ENCODE assay signal across 8 cellular contexts in genomic region chr17:41812176-41813038, GRCh38. TPM values are rescaled to one million over a fixed set of nuclear protein-coding genes. Genes with fewer than 3 reads are reported as not detected.
A peak's percentile ranks its signal among the peaks of the same experiment; 100 is the strongest.
DNase-seq lines count a peak whose midpoint lies in the region; ATAC-seq and TF ChIP-seq lines count a peak whose summit lies in the region.

FKBP10 (plus strand) TSS chr17:41813004; CDS start chr17:41813035, 31 bp downstream.

- H3K4me3 Mint-ChIP-seq in activated CD8-positive, alpha-beta T cell treated with anti-CD3 and anti-CD28 coated beads for 36 hours: peak within 1 kb of the TSS; percentile 79
- peak within 1 kb of the TSS; percentile 95 for H3K4me3 Mint-ChIP-seq in endothelial cell (ENCODE audit: unreplicated experiment)
- H3K4me3 Mint-ChIP-seq in stimulated activated effector memory CD8-positive, alpha-beta T cell treated with anti-CD3 and anti-CD28 coated beads, Interleukin-12 subunit alpha, Interleukin-12 subunit beta, amount 100 ng/mL, for 72 hours: peak within 1 kb of the TSS; percentile 91

- POLR2A ChIA-PET in activated CD8-positive, alpha-beta T cell treated with anti-CD3 and anti-CD28 coated beads for 36 hours (lab: Charles Lee): interaction anchor here (0.7 to 1.7 kb wide), 6 partner anchors 17 to 159 kb away, joined by 3 to 5 read pairs (median 4); partner anchors contain the start of gene NT5C3B

- H3K36me3 Mint-ChIP-seq in activated CD8-positive, alpha-beta T cell treated with anti-CD3 and anti-CD28 coated beads for 36 hours (ENCODE audit: low read depth): peaks cover 3% of the 10 kb centered on the region
- peaks cover 10% of the 10 kb centered on the region for H3K36me3 Mint-ChIP-seq in endothelial cell (ENCODE audit: low read depth, unreplicated experiment)
- H3K36me3 Mint-ChIP-seq in stimulated activated effector memory CD8-positive, alpha-beta T cell treated with anti-CD3 and anti-CD28 coated beads, Interleukin-12 subunit alpha, Interleukin-12 subunit beta, amount 100 ng/mL, for 72 hours: no peaks in the 10 kb centered on the region

- CTCF ChIA-PET in activated CD8-positive, alpha-beta T cell treated with anti-CD3 and anti-CD28 coated beads for 36 hours (lab: Charles Lee): interaction anchor here (0.9 to 3.9 kb wide), 12 partner anchors 8 to 164 kb away, joined by 3 to 35 read pairs (median 6); partner anchors contain the start of gene HAP1

- peak; percentile 18 for ATAC-seq in GM19438 (IDR thresholded peaks at IDR 0.05; ENCODE audit: low read depth, unreplicated experiment)
- ATAC-seq in activated CD8-positive, alpha-beta T cell treated with anti-CD3 and anti-CD28 coated beads for 36 hours: peak; percentile 35
- ATAC-seq in stimulated activated effector memory CD8-positive, alpha-beta T cell treated with anti-CD3 and anti-CD28 coated beads, Interleukin-12 subunit alpha, Interleukin-12 subunit beta, amount 100 ng/mL, for 72 hours: peak; percentile 36
- no peak for ATAC-seq in HG02678 (IDR thresholded peaks at IDR 0.05; ENCODE audit: unreplicated experiment)

- peaks cover 7% of the 10 kb centered on the region for H3K27me3 Mint-ChIP-seq in activated CD8-positive, alpha-beta T cell treated with anti-CD3 and anti-CD28 coated beads for 36 hours
- H3K27me3 Mint-ChIP-seq in endothelial cell (ENCODE audit: unreplicated experiment): peaks cover 11% of the 10 kb centered on the region

- peak; percentile 93 for DNase-seq in AG08395 (ENCODE audit: low spot score)
- peak; percentile 90 for DNase-seq in NCI-H2227 (lab: John Stamatoyannopoulos, UW; ENCODE audit: unreplicated experiment)
- DNase-seq in activated CD8-positive, alpha-beta T cell treated with anti-CD3 and anti-CD28 coated beads for 36 hours: peak; percentile 66
- peak; percentile 77 for DNase-seq in endothelial cell (ENCODE audit: low spot score)
- DNase-seq in medulla oblongata (ENCODE audit: extremely low spot score): peak; percentile 57
- no peak for DNase-seq in stimulated activated effector memory CD8-positive, alpha-beta T cell treated with anti-CD3 and anti-CD28 coated beads, Interleukin-12 subunit alpha, Interleukin-12 subunit beta, amount 100 ng/mL, for 72 hours (ENCODE audit: low spot score in 2 of 2)

- no peak for TF ChIP-seq CTCF in activated CD8-positive, alpha-beta T cell treated with anti-CD3 and anti-CD28 coated beads for 36 hours (IDR thresholded peaks at IDR 0.05)
- no peak for TF ChIP-seq CTCF in endothelial cell (IDR thresholded peaks at IDR 0.05; ENCODE audit: unreplicated experiment)

- no peaks in the 10 kb centered on the region for H3K9me3 Mint-ChIP-seq in activated CD8-positive, alpha-beta T cell treated with anti-CD3 and anti-CD28 coated beads for 36 hours
- H3K9me3 Mint-ChIP-seq in endothelial cell (ENCODE audit: unreplicated experiment): no peaks in the 10 kb centered on the region
- no peaks in the 10 kb centered on the region for H3K9me3 Mint-ChIP-seq in stimulated activated effector memory CD8-positive, alpha-beta T cell treated with anti-CD3 and anti-CD28 coated beads, Interleukin-12 subunit alpha, Interleukin-12 subunit beta, amount 100 ng/mL, for 72 hours

- intact Hi-C loops in activated CD8-positive, alpha-beta T cell treated with anti-CD3 and anti-CD28 coated beads for 36 hours (cut with micrococcal nuclease): no loop called here

- H3K27ac Mint-ChIP-seq in activated CD8-positive, alpha-beta T cell treated with anti-CD3 and anti-CD28 coated beads for 36 hours: peak within 1 kb of the TSS; percentile 63
- H3K27ac Mint-ChIP-seq in endothelial cell (ENCODE audit: unreplicated experiment): peak within 1 kb of the TSS; percentile 27
- peak within 1 kb of the TSS; percentile 83 for H3K27ac Mint-ChIP-seq in stimulated activated effector memory CD8-positive, alpha-beta T cell treated with anti-CD3 and anti-CD28 coated beads, Interleukin-12 subunit alpha, Interleukin-12 subunit beta, amount 100 ng/mL, for 72 hours

- H3K4me1 Mint-ChIP-seq in activated CD8-positive, alpha-beta T cell treated with anti-CD3 and anti-CD28 coated beads for 36 hours (ENCODE audit: low read depth): peaks cover 21% of the 10 kb centered on the region
- H3K4me1 Mint-ChIP-seq in endothelial cell (ENCODE audit: unreplicated experiment): peaks cover 16% of the 10 kb centered on the region
- H3K4me1 Mint-ChIP-seq in stimulated activated effector memory CD8-positive, alpha-beta T cell treated with anti-CD3 and anti-CD28 coated beads, Interleukin-12 subunit alpha, Interleukin-12 subunit beta, amount 100 ng/mL, for 72 hours: peaks cover 33% of the 10 kb centered on the region

RNA-seq across cellular contexts. Expression of gene FKBP10, which starts in this region (rescaled TPM):
- total RNA-seq in activated CD8-positive, alpha-beta T cell treated with anti-CD3 and anti-CD28 coated beads for 36 hours: 1 to 10 TPM in 1 of 2 experiments, under 1 TPM in 1; 0.74 to 1.2 TPM
- total RNA-seq in endothelial cell (ENCODE audit: unreplicated experiment): 167 TPM

Comparison
In these comparisons a context has a peak if more than half of its experiments do, and no peak if none do; other contexts are left out.
1. RNA of gene FKBP10 (total RNA-seq): 167 TPM in endothelial cell (single experiment); 0.74 to 1.2 TPM in activated CD8-positive, alpha-beta T cell treated with anti-CD3 and anti-CD28 coated beads for 36 hours; every median in the first group is over 10 times any median in the second.
2. DNase-seq: peak in AG08395 (single experiment), NCI-H2227 (single experiment), activated CD8-positive, alpha-beta T cell treated with anti-CD3 and anti-CD28 coated beads for 36 hours (single experiment), endothelial cell (single experiment) and medulla oblongata (single experiment); none in stimulated activated effector memory CD8-positive, alpha-beta T cell treated with anti-CD3 and anti-CD28 coated beads, Interleukin-12 subunit alpha, Interleukin-12 subunit beta, amount 100 ng/mL, for 72 hours (0 of 2).
3. H3K27ac Mint-ChIP-seq: peak in every context shown above with its lines; median percentile 83 in stimulated activated effector memory CD8-positive, alpha-beta T cell treated with anti-CD3 and anti-CD28 coated beads, Interleukin-12 subunit alpha, Interleukin-12 subunit beta, amount 100 ng/mL, for 72 hours; 63 in activated CD8-positive, alpha-beta T cell treated with anti-CD3 and anti-CD28 coated beads for 36 hours; 27 in endothelial cell.
4. Peak in every context shown above with its lines, with median percentiles within 50 percentile points of each other: H3K4me3 Mint-ChIP-seq.